Comparison of ENCODE assay signal across 22 cellular contexts in the genomic region with DNA sequence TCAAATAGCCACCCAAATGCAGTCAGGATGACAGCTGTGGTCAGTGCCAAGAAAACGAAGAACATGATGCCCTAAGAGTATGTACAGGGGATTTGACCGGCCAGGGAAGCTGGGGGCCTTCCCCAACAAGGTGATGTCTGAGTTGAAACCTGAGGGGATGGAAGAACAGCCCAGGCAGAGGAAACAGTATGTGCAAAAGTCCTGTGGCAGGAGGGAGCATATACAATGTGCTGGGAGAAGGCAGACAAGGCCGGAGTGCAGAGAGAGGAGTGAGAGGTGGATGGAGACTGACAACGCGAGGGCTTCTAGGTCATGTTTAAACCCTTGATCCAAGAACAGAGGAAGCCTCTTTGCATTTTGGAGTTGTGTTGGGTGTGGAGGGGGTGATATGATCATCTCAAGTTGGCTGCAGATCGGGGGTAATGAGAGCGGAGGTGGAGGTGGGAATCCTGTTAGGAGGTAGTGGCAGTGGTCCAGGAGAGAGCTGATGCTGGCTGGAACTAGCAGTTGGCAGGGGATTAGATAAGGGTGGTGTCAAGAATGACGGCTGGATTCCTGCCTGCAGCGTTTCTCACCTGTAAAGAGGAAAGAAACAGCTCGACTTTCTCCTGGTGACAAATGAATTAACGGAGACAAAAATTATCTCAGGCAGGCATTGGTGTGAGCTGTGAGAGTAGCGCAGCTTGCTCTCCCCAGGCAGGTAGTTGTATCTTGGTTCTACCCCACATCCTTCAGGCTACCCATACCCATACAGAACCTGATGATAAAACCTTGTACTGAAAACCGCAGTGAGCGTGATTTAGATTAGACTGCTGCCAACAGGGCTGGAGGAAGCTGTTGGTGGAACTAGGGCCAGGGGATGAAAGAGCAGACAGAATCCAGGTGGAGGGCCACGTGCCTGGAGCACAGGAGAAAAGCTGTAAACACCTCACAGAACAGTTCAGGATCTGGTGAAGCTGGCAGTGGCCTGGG. TPM values are rescaled to one million over a fixed set of nuclear protein-coding genes. Genes with fewer than 3 reads are reported as not detected.
A peak's percentile ranks its signal among the peaks of the same experiment; 100 is the strongest.
DNase-seq lines count a peak whose midpoint lies in the region; ATAC-seq, FAIRE-seq and TF ChIP-seq lines count a peak whose summit lies in the region.
"Had no signal": no experiment of that assay in that cellular context is flagged by ENCODE, and none has a peak within 500 bp of the region (broad histone marks: within the 10 kb centered on the region; RNA-seq: fewer than 3 reads in every experiment).

No MANE protein-coding gene starts in this region.

- H3K23ac ChIP-seq in H1 (ENCODE audit: insufficient read length) (no peak overlapping the region), neuronal stem cell (ENCODE audit: low read depth, low read length, poor library complexity) (no peak overlapping the region)

- 86% methylated on average over 15 of the region's 15 CpGs; no CpG with 5 or more reads in 1 of the 2 experiments for WGBS in H1 (ENCODE audit: extremely low coverage in 1 of 2, insufficient coverage in 1 of 2, insufficient read length in 1 of 2, insufficient replicate concordance in 2 of 2, low coverage in 1 of 2, low lambda C conversion rate in 2 of 2, missing lambda C conversion rate in 1 of 2), 2 experiments
- no CpG with 5 or more reads among the region's 15 CpGs for WGBS in neuronal stem cell (ENCODE audit: extremely low coverage in 2 of 2, insufficient read length in 2 of 2, insufficient replicate concordance in 1 of 2), 2 donors

- intact Hi-C loops in lower lobe of right lung (cut with DNase I), result no loop called here

- H4K91ac ChIP-seq in H1 (replicated peaks; ENCODE audit: insufficient read length, low read length) (no peak overlapping the region), neuronal stem cell (ENCODE audit: low read depth, low read length, poor library complexity) (no peak overlapping the region)

- no peak overlapping the region for H3K4ac ChIP-seq in H1 (replicated peaks; ENCODE audit: insufficient read length, low read depth, low read length)
- H3K4ac ChIP-seq in neuronal stem cell (ENCODE audit: low read length), result no peak overlapping the region

- no peak overlapping the region for H2BK20ac ChIP-seq in H1 (ENCODE audit: low read length)

- DNase-seq in HTR-8/SVneo (ENCODE audit: insufficient read length, low spot score) (no peak), NCI-H226 (peak; percentile 80), H1 (ENCODE audit: low read depth in 1 of 2, low spot score in 2 of 2) (no peak), neuronal stem cell (ENCODE audit: low spot score) (no peak), lower lobe of right lung (no peak), cerebellar nuclear complex (lab: John Stamatoyannopoulos, UW) (no peak), NCI-H446 treated with DMSO at 0.1 percent for 48 hours (lab: John Stamatoyannopoulos, UW) (no peak)
- DNase-seq: ACHN; C1 segment of cervical spinal cord; CD8-positive, alpha-beta memory T cell; DMS53; EL; GOT3; KG1; NCI-H1436; NCI-H1930; NCI-H345; NCI-H69; SHP77 treated with DMSO at 0.1 percent for 48 hours; SK-N-SH had no signal

- no peak overlapping the region for H2BK5ac ChIP-seq in H1 (ENCODE audit: low read depth, low read length)
- H2BK5ac ChIP-seq in neuronal stem cell (ENCODE audit: low read length), result peak overlapping the region; percentile 21

- H3K18ac ChIP-seq in H1 (ENCODE audit: extremely low read depth, low read length) (no peak overlapping the region), neuronal stem cell (ENCODE audit: low read length) (no peak overlapping the region)

- no peak overlapping the region for H3K56ac ChIP-seq in H1 (replicated peaks; ENCODE audit: insufficient read length, low read depth, low read length)

- H3K27ac ChIP-seq in H1 (ENCODE audit: low read depth, low read length) (no peak overlapping the region), neuronal stem cell (replicated peaks; ENCODE audit: low read length) (no peak overlapping the region), lower lobe of right lung (no peak overlapping the region)

- H2BK15ac ChIP-seq in H1 (ENCODE audit: low read length) (no peak overlapping the region), neuronal stem cell (ENCODE audit: low read length) (peak overlapping the region; percentile 2)

- no peaks in the 10 kb centered on the region for H3K79me2 ChIP-seq in H1 (ENCODE audit: control insufficient read depth in 1 of 2, insufficient read depth in 2 of 2, low read length in 2 of 2)

- no peak overlapping the region for H4K8ac ChIP-seq in H1 (ENCODE audit: extremely low read depth, insufficient read depth, low read length)
- no peak overlapping the region for H4K8ac ChIP-seq in neuronal stem cell (ENCODE audit: low read depth, low read length)

- H3K4me2 ChIP-seq in H1 (ENCODE audit: insufficient read depth in 1 of 2, low read depth in 2 of 2, low read length in 2 of 2) (no peak overlapping the region), neuronal stem cell (ENCODE audit: insufficient read depth, low read length, poor library complexity, severe bottlenecking) (no peak overlapping the region)
- H3K4me2 ChIP-seq: SK-N-SH had no signal

- H3K4me1 ChIP-seq in H1 (replicated peaks in 1 of 4; ENCODE audit: control insufficient read depth in 3 of 4, insufficient read depth in 4 of 4, low read length in 3 of 4), result peaks cover 0 to 10% (median 3%) of the 10 kb centered on the region in 4 experiments; a peak in 4 of 7 replicates
- H3K4me1 ChIP-seq in neuronal stem cell (ENCODE audit: control insufficient read depth in 2 of 2, insufficient read depth in 1 of 2, low read depth in 1 of 2, low read length in 2 of 2), result peaks cover 5 to 19% of the 10 kb centered on the region in 2 donors
- no peaks in the 10 kb centered on the region for H3K4me1 ChIP-seq in lower lobe of right lung

- H2AFZ ChIP-seq in H1 (ENCODE audit: low read length) (no peak overlapping the region), neuronal stem cell (ENCODE audit: low read length) (no peak overlapping the region)

- no peak overlapping the region for H3K4me3 ChIP-seq in H1 (ENCODE audit: extremely low read depth in 1 of 4, insufficient read depth in 2 of 4, low read depth in 3 of 4, low read length in 4 of 4)
- H3K4me3 ChIP-seq in neuronal stem cell (ENCODE audit: low read length in 2 of 2), result no peak overlapping the region
- no peak overlapping the region for H3K4me3 ChIP-seq in lower lobe of right lung
- H3K4me3 ChIP-seq: GM12878 had no signal

- H3K9me3 ChIP-seq in H1 (ENCODE audit: insufficient read depth in 2 of 2, low read depth in 1 of 2, low read length in 1 of 2) (no peaks in the 10 kb centered on the region), neuronal stem cell (replicated peaks in 1 of 2; ENCODE audit: control insufficient read depth in 2 of 2, insufficient read depth in 1 of 2, low read depth in 1 of 2, low read length in 2 of 2) (no peaks in the 10 kb centered on the region), lower lobe of right lung (no peaks in the 10 kb centered on the region)
- H3K9me3 ChIP-seq: SK-N-SH had no signal

- TF ChIP-seq RAD21 in H1 (IDR thresholded peaks at IDR 0.05 in 1 of 2, conservative IDR thresholded peaks at IDR 0.05 in 1 of 2; ENCODE audit: low read depth in 2 of 2, low read length in 2 of 2), result no peak

- peak; percentile 9 for FAIRE-seq in HTR-8/SVneo (lab: Jason Lieb, UNC)
- no peak for FAIRE-seq in H1 (lab: Jason Lieb, UNC)
- FAIRE-seq: GM12878, GM19239 had no signal

- H2AK5ac ChIP-seq in H1 (ENCODE audit: low read depth, low read length), result no peak overlapping the region
- no peak overlapping the region for H2AK5ac ChIP-seq in neuronal stem cell (ENCODE audit: low read depth, low read length)

- H2BK12ac ChIP-seq in H1 (ENCODE audit: low read depth, low read length) (0 out of 2 replicates have a peak overlapping the region, but pooled peaks have one; percentile 27), neuronal stem cell (ENCODE audit: low read length) (no peak overlapping the region)

- H3K14ac ChIP-seq in H1 (ENCODE audit: insufficient read length) (no peak overlapping the region), neuronal stem cell (ENCODE audit: low read length) (no peak overlapping the region)

- no peak for TF ChIP-seq EP300 in H1 (IDR thresholded peaks at IDR 0.05; ENCODE audit: borderline replicate concordance in 1 of 2, low read depth in 2 of 2, low read length in 2 of 2)

- peaks cover 0 to 1% of the 10 kb centered on the region in 2 experiments for H4K20me1 ChIP-seq in H1 (replicated peaks in 1 of 2; ENCODE audit: control insufficient read depth in 1 of 2, insufficient read depth in 2 of 2, low read length in 2 of 2)

- TF ChIP-seq POLR2A in H1 (IDR thresholded peaks at IDR 0.05; ENCODE audit: control extremely low read depth in 1 of 2, low read depth in 2 of 2, low read length in 2 of 2), result no peak

- H3K27me3 ChIP-seq in H1 (replicated peaks in 1 of 4; ENCODE audit: control insufficient read depth in 3 of 4, extremely low read depth in 1 of 4, insufficient read depth in 3 of 4, low read length in 3 of 4) (peaks cover 0 to 3% (median 0%) of the 10 kb centered on the region in 4 experiments; a peak in 1 of 7 replicates), neuronal stem cell (ENCODE audit: control insufficient read depth in 3 of 3, insufficient read depth in 3 of 3, low read depth in 1 of 3, low read length in 3 of 3) (peaks cover 0 to 84% (median 0%) of the 10 kb centered on the region in 3 experiments), lower lobe of right lung (ENCODE audit: low read depth) (peaks cover 60% of the 10 kb centered on the region)

- H4K5ac ChIP-seq in H1 (ENCODE audit: insufficient read length, low read depth, low read length), result no peak overlapping the region

- POLR2A ChIA-PET in H1 (lab: Charles Lee; ENCODE audit: partially characterized antibody), result interaction anchor here (1.0 to 1.3 kb wide), 3 partner anchors 9 to 31 kb away, joined by 3 read pairs; no protein-coding TSS in a partner anchor

- no peak for ATAC-seq in lower lobe of right lung
- ATAC-seq: GM12878 had no signal

- CTCF ChIA-PET in H1 (lab: Charles Lee; ENCODE audit: partially characterized antibody), result interaction anchor here (0.6 to 12.0 kb wide), 20 partner anchors 9 to 110 kb away, joined by 3 to 111 read pairs (median 5); no protein-coding TSS in a partner anchor

- TF ChIP-seq CTCF in H1 (IDR thresholded peaks at IDR 0.05; ENCODE audit: control extremely low read depth in 1 of 3, insufficient read depth in 1 of 3, low read depth in 1 of 3, low read length in 3 of 3) (no peak), lower lobe of right lung (IDR thresholded peaks at IDR 0.05) (no peak)

- H3K23me2 ChIP-seq in H1 (ENCODE audit: low read depth, low read length), result no peaks in the 10 kb centered on the region

- H3K9ac ChIP-seq in H1 (replicated peaks in 1 of 4; ENCODE audit: extremely low read depth in 1 of 4, low read depth in 3 of 4, low read length in 3 of 4), result no peak overlapping the region
- H3K9ac ChIP-seq in neuronal stem cell (ENCODE audit: low read depth, low read length, poor library complexity), result no peak overlapping the region
- H3K9ac ChIP-seq: SK-N-SH had no signal

- no peaks in the 10 kb centered on the region; the same call in 1 of the 2 replicates for H3K79me1 ChIP-seq in H1 (ENCODE audit: low read depth, low read length)
- no peaks in the 10 kb centered on the region for H3K79me1 ChIP-seq in neuronal stem cell (ENCODE audit: low read depth, low read length)

- H3K36me3 ChIP-seq in H1 (ENCODE audit: control insufficient read depth in 2 of 4, insufficient read depth in 4 of 4, low read length in 3 of 4) (no peaks in the 10 kb centered on the region), neuronal stem cell (replicated peaks in 1 of 2; ENCODE audit: control insufficient read depth in 2 of 2, insufficient read depth in 2 of 2, low read length in 2 of 2) (no peaks in the 10 kb centered on the region), lower lobe of right lung (no peaks in the 10 kb centered on the region)

- H2BK120ac ChIP-seq in H1 (replicated peaks; ENCODE audit: low read depth, low read length), result no peak overlapping the region
- no peak overlapping the region for H2BK120ac ChIP-seq in neuronal stem cell (ENCODE audit: low read depth, low read length)

RNA-seq across cellular contexts. Expression of gene NGFR, which starts 37.2 kb away (rescaled TPM):
- total RNA-seq in H1 (2021; fragmentation: NEBNext Ultra II Directional; extraction: Animal tissue kit (Norgen Biotek cat#: 25700)), result 8.1 TPM in 2 replicates
- 10.3 and 19.4 TPM in 2 replicates for polyA plus RNA-seq in H1 (2011; rRNA removed)
- polyA plus RNA-seq in H1 (2011; cell fraction: cytosol; rRNA removed), result 13.8 TPM
- 13.1 TPM for polyA plus RNA-seq in H1 (2011; cell fraction: nucleus; rRNA removed)
- polyA plus RNA-seq in H1 (2012, experiment 1 of 2), result 5.7 to 12.2 TPM (median 10.3 TPM) in 4 replicates
- 8.0 TPM for polyA plus RNA-seq in H1 (2012, experiment 2 of 2)
- 13.1 TPM for polyA plus RNA-seq in H1 (2013, experiment 1 of 2)
- polyA plus RNA-seq in H1 (2013, experiment 2 of 2), result 13.5 TPM
- polyA minus RNA-seq in H1 (2011; rRNA and poly(A)+ RNA removed), result 4.4 and 5.9 TPM in 2 replicates
- polyA minus RNA-seq in H1 (2011; cell fraction: cytosol; rRNA and poly(A)+ RNA removed), result 4.4 TPM
- 5.5 TPM for polyA minus RNA-seq in H1 (2011; cell fraction: nucleus; rRNA and poly(A)+ RNA removed)
- polyA plus RNA-seq in neuronal stem cell (2013, experiment 1 of 2), result 29.4 TPM
- polyA plus RNA-seq in neuronal stem cell (2013, experiment 2 of 2), result 29.5 TPM
- total RNA-seq in lower lobe of right lung, result 2.3 TPM

RNA-seq across cellular contexts. Expression of gene PHB1, which starts 43.2 kb away (rescaled TPM):
- total RNA-seq in H1 (2021; fragmentation: NEBNext Ultra II Directional; extraction: Animal tissue kit (Norgen Biotek cat#: 25700)), result 386 and 401 TPM in 2 replicates
- 419 and 597 TPM in 2 replicates for polyA plus RNA-seq in H1 (2011; rRNA removed)
- polyA plus RNA-seq in H1 (2011; cell fraction: cytosol; rRNA removed), result 510 TPM
- polyA plus RNA-seq in H1 (2011; cell fraction: nucleus; rRNA removed), result 402 TPM
- polyA plus RNA-seq in H1 (2012, experiment 1 of 2), result 394 to 508 TPM (median 469 TPM) in 4 replicates
- polyA plus RNA-seq in H1 (2012, experiment 2 of 2), result 401 TPM
- 170 TPM for polyA plus RNA-seq in H1 (2013, experiment 1 of 2)
- polyA plus RNA-seq in H1 (2013, experiment 2 of 2), result 179 TPM
- 690 and 757 TPM in 2 replicates for polyA minus RNA-seq in H1 (2011; rRNA and poly(A)+ RNA removed)
- polyA minus RNA-seq in H1 (2011; cell fraction: cytosol; rRNA and poly(A)+ RNA removed), result 130 TPM
- polyA minus RNA-seq in H1 (2011; cell fraction: nucleus; rRNA and poly(A)+ RNA removed), result 90.2 TPM
- polyA plus RNA-seq in neuronal stem cell (2013, experiment 1 of 2), result 110 TPM
- polyA plus RNA-seq in neuronal stem cell (2013, experiment 2 of 2), result 105 TPM
- total RNA-seq in lower lobe of right lung, result 113 TPM
